6 cellular contexts compared by ENCODE assay signal in the genomic region with DNA sequence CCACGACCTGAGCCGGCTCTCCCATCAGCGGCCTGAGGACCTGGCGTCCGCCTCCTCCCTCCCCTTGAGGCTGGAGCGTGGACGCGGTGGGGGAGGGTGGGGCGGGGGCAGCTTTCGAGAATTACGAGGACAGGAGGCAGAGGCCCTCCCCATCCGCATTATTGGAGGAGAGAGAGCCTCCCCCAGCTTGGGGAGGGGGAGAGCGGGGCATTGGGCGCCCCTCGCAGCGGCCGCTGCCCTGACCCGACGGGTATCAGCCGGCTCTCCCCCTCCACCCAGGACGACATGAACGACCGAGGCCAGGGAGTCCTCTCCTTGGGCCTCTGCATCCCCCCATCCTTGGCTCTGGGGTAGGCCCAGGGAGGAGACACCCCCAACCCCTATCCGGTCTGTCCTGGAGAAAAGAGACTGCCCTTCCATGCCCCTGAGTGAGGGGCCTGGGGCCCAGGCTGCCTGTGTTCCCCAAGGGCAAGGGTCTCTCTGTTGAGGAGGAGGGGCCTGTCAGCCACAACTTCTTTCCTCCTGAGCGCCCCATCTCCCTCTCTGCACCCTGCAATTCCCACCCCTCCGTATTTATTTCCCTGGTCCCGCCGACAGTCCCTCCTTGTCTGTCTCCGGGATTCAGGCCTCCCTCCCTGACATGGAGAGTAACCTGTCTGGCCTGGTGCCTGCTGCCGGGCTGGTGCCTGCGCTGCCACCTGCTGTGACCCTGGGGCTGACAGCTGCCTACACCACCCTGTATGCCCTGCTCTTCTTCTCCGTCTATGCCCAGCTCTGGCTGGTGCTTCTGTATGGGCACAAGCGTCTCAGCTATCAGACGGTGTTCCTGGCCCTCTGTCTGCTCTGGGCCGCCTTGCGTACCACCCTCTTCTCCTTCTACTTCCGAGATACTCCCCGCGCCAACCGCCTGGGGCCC. TPM values are rescaled to one million over a fixed set of nuclear protein-coding genes. Genes with fewer than 3 reads are reported as not detected.
DNase-seq lines count a peak whose midpoint lies in the region; ATAC-seq and TF ChIP-seq lines count a peak whose summit lies in the region.

No MANE protein-coding gene starts in this region.

- DNase-seq in NCI-H2081 (lab: John Stamatoyannopoulos, UW) (peak; percentile 39 to 70), NCI-H2081 treated with DMSO at 0.1 percent for 48 hours (lab: John Stamatoyannopoulos, UW) (no peak), SJSA1 (ENCODE audit: low read depth in 1 of 2, low spot score in 2 of 2) (peak in 1 of 2 experiments; percentile 32), hepatocyte (ENCODE audit: low spot score) (no peak), upper lobe of right lung (no peak), cortex of kidney (lab: John Stamatoyannopoulos, UW) (no peak)

- intact Hi-C loops in upper lobe of right lung (cut with DNase I): no loop called here

- H3K4me1 ChIP-seq in SJSA1 (replicated peaks): peaks cover 20% of the 10 kb centered on the region
- peaks cover 12% of the 10 kb centered on the region for H3K4me1 ChIP-seq in hepatocyte (ENCODE audit: insufficient read depth)
- peaks cover 27% of the 10 kb centered on the region for H3K4me1 ChIP-seq in upper lobe of right lung

- WGBS in hepatocyte (ENCODE audit: low lambda C conversion rate, missing lambda C conversion rate): 60% methylated on average over 21 of the region's 40 CpGs

- TF ChIP-seq CTCF in hepatocyte (IDR thresholded peaks at IDR 0.05; ENCODE audit: poor library complexity) (no peak), upper lobe of right lung (IDR thresholded peaks at IDR 0.05) (no peak)

- peaks cover 13% of the 10 kb centered on the region for H3K79me2 ChIP-seq in hepatocyte

- peak overlapping the region; percentile 77 for H3K27ac ChIP-seq in SJSA1
- peak overlapping the region; percentile 24 for H3K27ac ChIP-seq in hepatocyte
- peak overlapping the region; percentile 95 for H3K27ac ChIP-seq in upper lobe of right lung

- H3K4me3 ChIP-seq in SJSA1: peak overlapping the region; percentile 95
- H3K4me3 ChIP-seq in hepatocyte: peak overlapping the region; percentile 63
- peak overlapping the region; percentile 96 for H3K4me3 ChIP-seq in upper lobe of right lung

- no peaks in the 10 kb centered on the region for H4K20me1 ChIP-seq in hepatocyte (ENCODE audit: insufficient read depth, poor library complexity, severe bottlenecking)

- no peaks in the 10 kb centered on the region for H3K9me3 ChIP-seq in SJSA1 (replicated peaks)
- H3K9me3 ChIP-seq in hepatocyte (ENCODE audit: low read depth): no peaks in the 10 kb centered on the region
- no peaks in the 10 kb centered on the region for H3K9me3 ChIP-seq in upper lobe of right lung

- ATAC-seq in upper lobe of right lung: no peak

- peak overlapping the region; percentile 94 for H3K4me2 ChIP-seq in hepatocyte

- H3K9me2 ChIP-seq in hepatocyte (replicated peaks; ENCODE audit: insufficient read depth): no peaks in the 10 kb centered on the region

- peak overlapping the region; percentile 53 for H2AFZ ChIP-seq in hepatocyte

- H3K36me3 ChIP-seq in SJSA1 (peaks cover 24% of the 10 kb centered on the region), hepatocyte (replicated peaks; ENCODE audit: insufficient read depth, low read depth) (no peaks in the 10 kb centered on the region), upper lobe of right lung (peaks cover 10% of the 10 kb centered on the region)

- peaks cover 12% of the 10 kb centered on the region for H3K27me3 ChIP-seq in SJSA1 (replicated peaks)
- H3K27me3 ChIP-seq in hepatocyte: peaks cover 16% of the 10 kb centered on the region
- peaks cover 7% of the 10 kb centered on the region for H3K27me3 ChIP-seq in upper lobe of right lung

RNA-seq across cellular contexts. Expression of a gene that starts 0.5 kb away (rescaled TPM):
- 25.4 and 46.6 TPM in 2 replicates for total RNA-seq in SJSA1 (2014; rRNA removed; shearing (Covaris generic))
- total RNA-seq in hepatocyte (17.0 and 25.2 TPM in 2 replicates), upper lobe of right lung (38.6 TPM)
- polyA plus RNA-seq in hepatocyte: 62.4 and 63.9 TPM in 2 replicates

RNA-seq across cellular contexts. Expression of a gene that starts 1.7 kb away (rescaled TPM):
- 154 and 158 TPM in 2 replicates for total RNA-seq in SJSA1 (2014; rRNA removed; shearing (Covaris generic))
- 52.0 and 74.3 TPM in 2 replicates for total RNA-seq in hepatocyte
- 122 and 125 TPM in 2 replicates for polyA plus RNA-seq in hepatocyte
- total RNA-seq in upper lobe of right lung: 58.9 TPM

RNA-seq across cellular contexts. Expression of a gene that starts 5.0 kb away (rescaled TPM):
- 0.31 TPM in 1 of 2 replicates, not detected in the other for total RNA-seq in SJSA1 (2014; rRNA removed; shearing (Covaris generic))
- total RNA-seq in hepatocyte (not detected in 2 replicates), upper lobe of right lung (not detected)
- polyA plus RNA-seq in hepatocyte: not detected in 2 replicates

RNA-seq across cellular contexts. Expression of a gene that starts 14.0 kb away (rescaled TPM):
- total RNA-seq in SJSA1 (2014; rRNA removed; shearing (Covaris generic)): not detected in 2 replicates
- total RNA-seq in hepatocyte (not detected in 2 replicates), upper lobe of right lung (not detected)
- 0.46 and 0.96 TPM in 2 replicates for polyA plus RNA-seq in hepatocyte

RNA-seq across cellular contexts. Expression of a gene that starts 19.2 kb away (rescaled TPM):
- 50.7 and 51.1 TPM in 2 replicates for total RNA-seq in SJSA1 (2014; rRNA removed; shearing (Covaris generic))
- total RNA-seq in hepatocyte (52.1 and 62.0 TPM in 2 replicates), upper lobe of right lung (51.9 TPM)
- 51.3 and 57.4 TPM in 2 replicates for polyA plus RNA-seq in hepatocyte

Comparison
In these comparisons a context has a peak if more than half of its experiments do, and no peak if none do; other contexts are left out.
1. DNase-seq: peak in NCI-H2081 (2 of 2); none in NCI-H2081 treated with DMSO at 0.1 percent for 48 hours (single experiment), hepatocyte (single experiment), upper lobe of right lung (single experiment) and cortex of kidney (single experiment).
2. H3K27ac ChIP-seq: peak in every context shown above with its lines; median percentile 95 in upper lobe of right lung; 77 in SJSA1; 24 in hepatocyte.
3. Peak in every context shown above with its lines, with median percentiles within 50 percentile points of each other: H3K4me3 ChIP-seq.